8 cellular contexts compared by ENCODE assay signal in genomic region chr6:45681860-45682488, GRCh38.
DNase-seq lines count a peak whose midpoint lies in the region; ATAC-seq lines count a peak whose summit lies in the region.

No MANE protein-coding gene starts in this region.

- peak; percentile 95 for ATAC-seq in GM18868 (IDR thresholded peaks at IDR 0.05; ENCODE audit: unreplicated experiment)
- peak; percentile 94 for ATAC-seq in HG02973 (IDR thresholded peaks at IDR 0.05; ENCODE audit: unreplicated experiment)

- peak; percentile 22 for DNase-seq in AG08395 (ENCODE audit: low spot score)
- peak; percentile 96 for DNase-seq in RPMI7951 (ENCODE audit: low read depth)
- peak; percentile 42 for DNase-seq in iris pigment epithelial cell (ENCODE audit: low read depth)
- no peak for DNase-seq in NCI-H345 treated with DMSO at 0.1 percent for 48 hours (lab: John Stamatoyannopoulos, UW; ENCODE audit: unreplicated experiment)
- no peak for DNase-seq in NCI-H146 (lab: John Stamatoyannopoulos, UW)
- DNase-seq in inferior parietal cortex (ENCODE audit: extremely low spot score), result no peak

Comparison
In these comparisons a context has a peak if more than half of its experiments do, and no peak if none do; other contexts are left out.
1. DNase-seq: peak in AG08395 (single experiment), RPMI7951 (single experiment) and iris pigment epithelial cell (single experiment); none in NCI-H345 treated with DMSO at 0.1 percent for 48 hours (single experiment), NCI-H146 (single experiment) and inferior parietal cortex (single experiment).